Comparison of ENCODE assay signal across 11 cellular contexts in genomic region chr2:132969371-132969985, GRCh38.
"Had no signal": no experiment of that assay in that cellular context is flagged by ENCODE, and none has a peak within 500 bp of the region (broad histone marks: within the 10 kb centered on the region; RNA-seq: fewer than 3 reads in every experiment).

No MANE protein-coding gene starts in this region.

- DNase-seq: activated CD4-positive, alpha-beta T cell treated with anti-CD3 and anti-CD28 coated beads, Interleukin-2, amount 50 U/mL, for 48 hours; activated CD4-positive, CD25-positive, alpha-beta regulatory T cell treated with anti-CD3 and anti-CD28 coated beads, Interleukin-2, amount 50 U/mL, for 72 hours; activated gamma-delta T cell; activated T-cell treated with anti-CD3 and anti-CD28 coated beads, Interleukin-2, amount 50 U/mL, for 48 hours; brain microvascular endothelial cell; psoas muscle; sigmoid colon; stimulated activated CD4-positive, alpha-beta T cell treated with anti-CD3 and anti-CD28 coated beads, Interleukin-2, amount 100 ng/mL, for 24 hours; stimulated activated naive B cell treated with anti-CD40 and anti-IgM and Interleukin-4, amounts not matched to agents 10 μg/mL and 1 μg/mL and 100 μg/mL, for 72 hours; transverse colon had no signal

- H3K36me3 ChIP-seq: brain microvascular endothelial cell, esophagus muscularis mucosa, sigmoid colon, transverse colon had no signal

- H3K27ac ChIP-seq: brain microvascular endothelial cell, esophagus muscularis mucosa, psoas muscle, sigmoid colon, transverse colon had no signal

- H3K4me3 ChIP-seq: esophagus muscularis mucosa, psoas muscle, sigmoid colon, transverse colon had no signal

- H3K27me3 ChIP-seq: brain microvascular endothelial cell, esophagus muscularis mucosa, sigmoid colon, transverse colon had no signal

- H3K4me1 ChIP-seq: psoas muscle, transverse colon had no signal

- H3K9me3 ChIP-seq: esophagus muscularis mucosa, psoas muscle, sigmoid colon, transverse colon had no signal
